ENCODE assay signal across 8 cellular contexts in the genomic region with DNA sequence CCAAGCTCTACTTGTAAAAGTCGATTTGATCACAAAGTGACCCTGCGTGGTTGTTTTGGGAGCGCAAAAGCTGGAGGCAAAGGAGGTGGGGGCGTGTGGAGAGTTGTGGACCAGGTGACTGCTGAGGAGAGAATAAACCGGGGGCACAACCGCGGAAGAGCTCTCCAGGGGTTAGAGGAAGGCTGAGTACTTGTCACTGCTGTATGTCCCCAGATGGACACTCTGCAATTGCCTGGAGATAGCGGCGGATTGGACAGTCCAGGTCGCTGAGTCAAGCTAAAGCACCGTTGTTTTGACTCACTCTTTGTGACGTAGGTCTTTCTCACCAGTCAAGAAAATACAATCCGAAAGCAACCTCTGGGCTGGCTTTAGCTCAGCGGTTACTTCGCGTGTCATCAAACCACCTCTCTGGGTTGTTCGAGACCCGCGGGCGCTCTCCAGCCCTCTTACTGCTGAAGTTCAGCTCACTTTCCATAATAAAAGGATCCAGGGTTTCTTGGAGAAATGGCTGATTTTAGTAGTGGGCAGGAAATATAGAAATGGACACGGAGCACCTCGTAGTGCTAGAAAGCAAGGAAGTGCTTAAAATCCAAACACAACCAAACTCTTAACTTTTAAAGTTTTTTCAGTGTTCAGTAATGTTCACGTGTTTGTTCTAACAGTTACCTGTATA. TPM values are rescaled to one million over a fixed set of nuclear protein-coding genes. Genes with fewer than 3 reads are reported as not detected.
DNase-seq lines count a peak whose midpoint lies in the region; ATAC-seq and TF ChIP-seq lines count a peak whose summit lies in the region.

No MANE protein-coding gene starts in this region.

- CTCF ChIA-PET in activated CD4-positive, alpha-beta memory T cell treated with anti-CD3 and anti-CD28 coated beads, Interleukin-2, amount 10 ng/mL, durations not matched to agents 7 days and 5 days (lab: Charles Lee) = interaction anchor here (0.7 to 1.7 kb wide), 7 partner anchors 15 to 482 kb away, joined by 3 to 14 read pairs (median 4); a partner anchor contains a TSS

- in situ Hi-C loops in GM13976 (cut with MboI; ENCODE audit: low sequenced_read_pairs, unreplicated experiment) = no loop called here

- H3K27ac Mint-ChIP-seq in activated CD4-positive, alpha-beta memory T cell treated with anti-CD3 and anti-CD28 coated beads, Interleukin-2, amount 10 ng/mL, durations not matched to agents 7 days and 5 days = peak overlapping the region; percentile 71

- ATAC-seq in HG02588 (IDR thresholded peaks at IDR 0.05; ENCODE audit: unreplicated experiment) = peak; percentile 89

- TF ChIP-seq CTCF in GM13976 (IDR thresholded peaks at IDR 0.05; ENCODE audit: borderline replicate concordance, control extremely low read depth, extremely low read depth, insufficient read depth, missing control alignments) = no peak

- H3K36me3 Mint-ChIP-seq in activated CD4-positive, alpha-beta memory T cell treated with anti-CD3 and anti-CD28 coated beads, Interleukin-2, amount 10 ng/mL, durations not matched to agents 7 days and 5 days (ENCODE audit: low read depth) = no peaks in the 10 kb centered on the region

- H3K4me1 Mint-ChIP-seq in activated CD4-positive, alpha-beta memory T cell treated with anti-CD3 and anti-CD28 coated beads, Interleukin-2, amount 10 ng/mL, durations not matched to agents 7 days and 5 days = peaks cover 18% of the 10 kb centered on the region

- DNase-seq in GM13976 (ENCODE audit: low spot score) = peak; percentile 62
- DNase-seq in NCI-H1930 (lab: John Stamatoyannopoulos, UW) = peak; percentile 44 to 68
- DNase-seq in activated CD4-positive, alpha-beta memory T cell treated with anti-CD3 and anti-CD28 coated beads, Interleukin-2, amount 10 ng/mL, durations not matched to agents 7 days and 5 days = peak; percentile 82
- DNase-seq in effector CD8-positive, alpha-beta T cell (lab: John Stamatoyannopoulos, UW) = peak; percentile 11
- DNase-seq in midbrain (lab: John Stamatoyannopoulos, UW) = peak; percentile 17
- peak; percentile 60 to 71 for DNase-seq in stimulated activated CD8-positive, alpha-beta memory T cell treated with anti-CD3 and anti-CD28 coated beads, Interleukin-7, amount 100 ng/mL, for 48 hours (ENCODE audit: extremely low read depth in 1 of 2, low read depth in 1 of 2)
- no peak for DNase-seq in NCI-H2196 (lab: John Stamatoyannopoulos, UW; ENCODE audit: unreplicated experiment)

- peaks cover 11% of the 10 kb centered on the region for H3K27me3 Mint-ChIP-seq in activated CD4-positive, alpha-beta memory T cell treated with anti-CD3 and anti-CD28 coated beads, Interleukin-2, amount 10 ng/mL, durations not matched to agents 7 days and 5 days

- POLR2A ChIA-PET in activated CD4-positive, alpha-beta memory T cell treated with anti-CD3 and anti-CD28 coated beads, Interleukin-2, amount 10 ng/mL, durations not matched to agents 7 days and 5 days (lab: Charles Lee) = interaction anchor here (0.8 to 2.7 kb wide), 4 partner anchors 15 to 161 kb away, joined by 3 to 13 read pairs (median 4); a partner anchor contains a TSS

- H3K4me3 Mint-ChIP-seq in activated CD4-positive, alpha-beta memory T cell treated with anti-CD3 and anti-CD28 coated beads, Interleukin-2, amount 10 ng/mL, durations not matched to agents 7 days and 5 days = peak overlapping the region; percentile 70

- peaks cover 2% of the 10 kb centered on the region for H3K9me3 Mint-ChIP-seq in activated CD4-positive, alpha-beta memory T cell treated with anti-CD3 and anti-CD28 coated beads, Interleukin-2, amount 10 ng/mL, durations not matched to agents 7 days and 5 days

RNA-seq across cellular contexts. Expression of a gene that starts 25.7 kb away (rescaled TPM):
- total RNA-seq in activated CD4-positive, alpha-beta memory T cell treated with anti-CD3 and anti-CD28 coated beads, Interleukin-2, amount 10 ng/mL, durations not matched to agents 7 days and 5 days = 10 to 100 TPM; 52.0 to 52.7 TPM

RNA-seq across cellular contexts. Expression of a gene that starts 34.7 kb away (rescaled TPM):
- 10 to 100 TPM; 30.6 to 34.7 TPM for total RNA-seq in activated CD4-positive, alpha-beta memory T cell treated with anti-CD3 and anti-CD28 coated beads, Interleukin-2, amount 10 ng/mL, durations not matched to agents 7 days and 5 days

RNA-seq across cellular contexts. Expression of a gene that starts 34.8 kb away (rescaled TPM):
- total RNA-seq in activated CD4-positive, alpha-beta memory T cell treated with anti-CD3 and anti-CD28 coated beads, Interleukin-2, amount 10 ng/mL, durations not matched to agents 7 days and 5 days = 10 to 100 TPM; 66.0 to 70.2 TPM

RNA-seq across cellular contexts. Expression of a gene that starts 52.6 kb away (rescaled TPM):
- 1 to 10 TPM; 2.2 to 2.5 TPM for total RNA-seq in activated CD4-positive, alpha-beta memory T cell treated with anti-CD3 and anti-CD28 coated beads, Interleukin-2, amount 10 ng/mL, durations not matched to agents 7 days and 5 days
